Comparison of ENCODE assay signal across 8 cellular contexts in genomic region chr15:23118208-23118607, GRCh38. TPM values are rescaled to one million over a fixed set of nuclear protein-coding genes. Genes with fewer than 3 reads are reported as not detected.
"Had no signal": no experiment of that assay in that cellular context is flagged by ENCODE, and none has a peak within 500 bp of the region (broad histone marks: within the 10 kb centered on the region; RNA-seq: fewer than 3 reads in every experiment).

No MANE protein-coding gene starts in this region.

- ATAC-seq: GM12878 had no signal

- H3K4me3 ChIP-seq: GM12878 had no signal

- FAIRE-seq: G401.6, GM12878, GM12891, GM12892, GM18507, GM19239 had no signal

- DNase-seq: GDM1, GF-D8 had no signal

RNA-seq across cellular contexts. Expression of gene GOLGA6L1, which starts 18.4 kb away (rescaled TPM):
- total RNA-seq: GM12878 had no signal
- polyA plus RNA-seq: GM12878 had no signal
